Comparison of ENCODE assay signal across 8 cellular contexts in the genomic region with DNA sequence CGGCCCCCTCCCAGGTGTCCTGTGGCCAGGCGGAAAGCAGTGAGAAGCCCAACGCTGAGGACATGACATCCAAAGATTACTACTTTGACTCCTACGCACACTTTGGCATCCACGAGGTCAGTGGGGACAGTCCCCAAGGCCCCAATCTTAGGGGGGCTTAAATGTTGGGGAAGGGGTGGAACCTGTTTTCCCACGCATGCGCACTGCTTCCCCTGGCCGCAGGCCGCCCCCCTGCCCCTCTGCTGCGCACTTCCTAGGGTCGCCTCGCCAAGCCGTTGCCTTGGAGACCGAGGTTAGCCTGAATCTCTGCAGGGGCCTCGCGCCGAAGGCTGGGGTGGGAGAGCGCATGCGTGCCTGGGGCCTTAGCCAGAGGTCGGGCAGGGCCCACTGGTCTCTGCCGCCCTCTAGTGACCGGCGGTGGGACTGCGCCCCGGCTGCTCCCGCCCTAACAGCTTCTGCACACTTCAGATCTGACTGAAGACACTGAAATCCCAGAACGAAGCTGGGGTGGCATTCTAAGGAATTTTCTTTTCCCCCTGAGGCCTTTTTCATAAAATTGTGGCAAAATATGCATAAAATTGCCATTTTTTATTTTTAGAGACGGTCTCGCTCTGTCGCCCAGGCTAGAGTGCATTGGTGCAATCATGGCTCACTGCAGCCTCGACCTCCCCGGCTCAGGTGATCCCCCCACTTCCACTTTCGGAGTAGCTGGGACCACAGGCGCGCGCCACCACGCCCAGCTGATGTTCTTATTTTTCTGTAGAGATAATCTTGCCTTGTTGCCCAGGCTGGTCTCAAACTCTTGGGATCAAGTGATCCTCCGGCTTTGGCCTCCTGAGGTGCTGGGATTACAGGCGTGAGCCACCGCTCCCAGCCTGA. TPM values are rescaled to one million over a fixed set of nuclear protein-coding genes. Genes with fewer than 3 reads are reported as not detected.
DNase-seq lines count a peak whose midpoint lies in the region; ATAC-seq lines count a peak whose summit lies in the region.

No MANE protein-coding gene starts in this region.

- H3K36me3 Mint-ChIP-seq in activated T-helper 1 cell treated with anti-CD3 and anti-CD28 coated beads, Interleukin-12 subunit alpha, Interleukin-12 subunit beta, Interleukin-2, Interleukin-4 antibody, amounts not matched to agents 30 ng/mL and 10 ng/mL and 1 ng/mL, durations not matched to agents 14 hours and 24 hours and 36 hours (ENCODE audit: low read depth) = peaks cover 34% of the 10 kb centered on the region
- peaks cover 4% of the 10 kb centered on the region for H3K36me3 Mint-ChIP-seq in natural killer cell treated with Interleukin-12 subunit alpha and Interleukin-12 subunit beta and Interleukin-15 and Interleukin-18, amount 100 ng/mL, for 72 hours
- peaks cover 37 to 47% of the 10 kb centered on the region in 2 donors for H3K36me3 Mint-ChIP-seq in stimulated activated naive B cell treated with anti-CD40 and anti-IgM and Interleukin-4, amounts not matched to agents 10 μg/mL and 1 μg/mL and 100 μg/mL, for 72 hours

- peak overlapping the region; percentile 63 for H3K4me3 Mint-ChIP-seq in activated T-helper 1 cell treated with anti-CD3 and anti-CD28 coated beads, Interleukin-12 subunit alpha, Interleukin-12 subunit beta, Interleukin-2, Interleukin-4 antibody, amounts not matched to agents 30 ng/mL and 10 ng/mL and 1 ng/mL, durations not matched to agents 14 hours and 24 hours and 36 hours
- peak overlapping the region; percentile 36 for H3K4me3 Mint-ChIP-seq in natural killer cell treated with Interleukin-12 subunit alpha and Interleukin-12 subunit beta and Interleukin-15 and Interleukin-18, amount 100 ng/mL, for 72 hours
- H3K4me3 Mint-ChIP-seq in stimulated activated naive B cell treated with anti-CD40 and anti-IgM and Interleukin-4, amounts not matched to agents 10 μg/mL and 1 μg/mL and 100 μg/mL, for 72 hours = peak overlapping the region; percentile 87 to 90

- H3K27ac ChIP-seq in KOPT-K1 (ENCODE audit: low read depth, low read length, poor library complexity, severe bottlenecking) = peak overlapping the region; percentile 13

- no peaks in the 10 kb centered on the region for H3K9me3 ChIP-seq in KOPT-K1 (ENCODE audit: insufficient read depth, low read length, poor library complexity, severe bottlenecking)

- intact Hi-C loops in activated T-helper 1 cell treated with anti-CD3 and anti-CD28 coated beads, Interleukin-12 subunit alpha, Interleukin-12 subunit beta, Interleukin-2, Interleukin-4 antibody, amounts not matched to agents 30 ng/mL and 10 ng/mL and 1 ng/mL, durations not matched to agents 14 hours and 24 hours and 36 hours (cut with micrococcal nuclease) = no loop called here

- DNase-seq in DMS 273 treated with DMSO at 0.1 percent for 48 hours (lab: John Stamatoyannopoulos, UW) (peak; percentile 65), fibroblast of gingiva (ENCODE audit: low read depth) (peak; percentile 74)
- DNase-seq in activated T-helper 1 cell treated with anti-CD3 and anti-CD28 coated beads, Interleukin-12 subunit alpha, Interleukin-12 subunit beta, Interleukin-2, Interleukin-4 antibody, amounts not matched to agents 30 ng/mL and 10 ng/mL and 1 ng/mL, durations not matched to agents 14 hours and 24 hours and 36 hours (ENCODE audit: low spot score) = peak; percentile 87
- DNase-seq in natural killer cell treated with Interleukin-12 subunit alpha and Interleukin-12 subunit beta and Interleukin-15 and Interleukin-18, amount 100 ng/mL, for 72 hours (ENCODE audit: low spot score) = peak; percentile 92
- peak; percentile 87 for DNase-seq in stimulated activated naive B cell treated with anti-CD40 and anti-IgM and Interleukin-4, amounts not matched to agents 10 μg/mL and 1 μg/mL and 100 μg/mL, for 72 hours

- peaks cover 32% of the 10 kb centered on the region for H3K4me1 Mint-ChIP-seq in activated T-helper 1 cell treated with anti-CD3 and anti-CD28 coated beads, Interleukin-12 subunit alpha, Interleukin-12 subunit beta, Interleukin-2, Interleukin-4 antibody, amounts not matched to agents 30 ng/mL and 10 ng/mL and 1 ng/mL, durations not matched to agents 14 hours and 24 hours and 36 hours (ENCODE audit: low read depth)
- H3K4me1 Mint-ChIP-seq in natural killer cell treated with Interleukin-12 subunit alpha and Interleukin-12 subunit beta and Interleukin-15 and Interleukin-18, amount 100 ng/mL, for 72 hours (ENCODE audit: low read depth in 2 of 2) = peaks cover 30 to 47% of the 10 kb centered on the region in 2 donors
- H3K4me1 Mint-ChIP-seq in stimulated activated naive B cell treated with anti-CD40 and anti-IgM and Interleukin-4, amounts not matched to agents 10 μg/mL and 1 μg/mL and 100 μg/mL, for 72 hours = peaks cover 33 to 59% of the 10 kb centered on the region in 2 donors

- peaks cover 59% of the 10 kb centered on the region for H3K36me3 ChIP-seq in KOPT-K1 (ENCODE audit: insufficient read depth, low read length)

- H3K9me3 Mint-ChIP-seq in activated T-helper 1 cell treated with anti-CD3 and anti-CD28 coated beads, Interleukin-12 subunit alpha, Interleukin-12 subunit beta, Interleukin-2, Interleukin-4 antibody, amounts not matched to agents 30 ng/mL and 10 ng/mL and 1 ng/mL, durations not matched to agents 14 hours and 24 hours and 36 hours = no peaks in the 10 kb centered on the region
- no peaks in the 10 kb centered on the region for H3K9me3 Mint-ChIP-seq in natural killer cell treated with Interleukin-12 subunit alpha and Interleukin-12 subunit beta and Interleukin-15 and Interleukin-18, amount 100 ng/mL, for 72 hours
- H3K9me3 Mint-ChIP-seq in stimulated activated naive B cell treated with anti-CD40 and anti-IgM and Interleukin-4, amounts not matched to agents 10 μg/mL and 1 μg/mL and 100 μg/mL, for 72 hours = no peaks in the 10 kb centered on the region

- no peak overlapping the region for H3K27ac Mint-ChIP-seq in activated T-helper 1 cell treated with anti-CD3 and anti-CD28 coated beads, Interleukin-12 subunit alpha, Interleukin-12 subunit beta, Interleukin-2, Interleukin-4 antibody, amounts not matched to agents 30 ng/mL and 10 ng/mL and 1 ng/mL, durations not matched to agents 14 hours and 24 hours and 36 hours
- H3K27ac Mint-ChIP-seq in natural killer cell treated with Interleukin-12 subunit alpha and Interleukin-12 subunit beta and Interleukin-15 and Interleukin-18, amount 100 ng/mL, for 72 hours = no peak overlapping the region
- H3K27ac Mint-ChIP-seq in stimulated activated naive B cell treated with anti-CD40 and anti-IgM and Interleukin-4, amounts not matched to agents 10 μg/mL and 1 μg/mL and 100 μg/mL, for 72 hours = peak overlapping the region; percentile 69

- ATAC-seq in natural killer cell treated with Interleukin-12 subunit alpha and Interleukin-12 subunit beta and Interleukin-15 and Interleukin-18, amount 100 ng/mL, for 72 hours = peak in 1 of 2 donors; percentile 23
- peak; percentile 8 for ATAC-seq in stimulated activated naive B cell treated with anti-CD40 and anti-IgM and Interleukin-4, amounts not matched to agents 10 μg/mL and 1 μg/mL and 100 μg/mL, for 72 hours (replicated peaks)
- ATAC-seq in HG03280 (IDR thresholded peaks at IDR 0.05; ENCODE audit: unreplicated experiment) = no peak

- H3K27me3 Mint-ChIP-seq in activated T-helper 1 cell treated with anti-CD3 and anti-CD28 coated beads, Interleukin-12 subunit alpha, Interleukin-12 subunit beta, Interleukin-2, Interleukin-4 antibody, amounts not matched to agents 30 ng/mL and 10 ng/mL and 1 ng/mL, durations not matched to agents 14 hours and 24 hours and 36 hours (ENCODE audit: insufficient read depth) = no peaks in the 10 kb centered on the region
- H3K27me3 Mint-ChIP-seq in natural killer cell treated with Interleukin-12 subunit alpha and Interleukin-12 subunit beta and Interleukin-15 and Interleukin-18, amount 100 ng/mL, for 72 hours = no peaks in the 10 kb centered on the region
- H3K27me3 Mint-ChIP-seq in stimulated activated naive B cell treated with anti-CD40 and anti-IgM and Interleukin-4, amounts not matched to agents 10 μg/mL and 1 μg/mL and 100 μg/mL, for 72 hours = no peaks in the 10 kb centered on the region

RNA-seq across cellular contexts. Expression of gene PRMT1, which starts 3.6 kb away (rescaled TPM):
- polyA plus RNA-seq in PFSK-1 (2012; ENCODE audit: insufficient read length, low read depth) = 393 TPM
- 450 and 462 TPM in 2 replicates for total RNA-seq in activated T-helper 1 cell treated with anti-CD3 and anti-CD28 coated beads, Interleukin-12 subunit alpha, Interleukin-12 subunit beta, Interleukin-2, Interleukin-4 antibody, amounts not matched to agents 30 ng/mL and 10 ng/mL and 1 ng/mL, durations not matched to agents 14 hours and 24 hours and 36 hours
- 100 to 1,000 TPM; 268 to 457 TPM for total RNA-seq in natural killer cell treated with Interleukin-12 subunit alpha and Interleukin-12 subunit beta and Interleukin-15 and Interleukin-18, amount 100 ng/mL, for 72 hours

RNA-seq across cellular contexts. Expression of gene ADM5, which starts 8.7 kb away (rescaled TPM):
- 4.6 TPM for polyA plus RNA-seq in PFSK-1 (2012; ENCODE audit: insufficient read length, low read depth)
- total RNA-seq in activated T-helper 1 cell treated with anti-CD3 and anti-CD28 coated beads, Interleukin-12 subunit alpha, Interleukin-12 subunit beta, Interleukin-2, Interleukin-4 antibody, amounts not matched to agents 30 ng/mL and 10 ng/mL and 1 ng/mL, durations not matched to agents 14 hours and 24 hours and 36 hours = 6.0 and 6.9 TPM in 2 replicates
- total RNA-seq in natural killer cell treated with Interleukin-12 subunit alpha and Interleukin-12 subunit beta and Interleukin-15 and Interleukin-18, amount 100 ng/mL, for 72 hours = 10 to 100 TPM in 1 of 2 donors, 1 to 10 TPM in 1; 5.7 to 18.5 TPM

RNA-seq across cellular contexts. Expression of gene CPT1C, which starts 10.2 kb away (rescaled TPM):
- 12.7 TPM for polyA plus RNA-seq in PFSK-1 (2012; ENCODE audit: insufficient read length, low read depth)
- 3.1 and 3.9 TPM in 2 replicates for total RNA-seq in activated T-helper 1 cell treated with anti-CD3 and anti-CD28 coated beads, Interleukin-12 subunit alpha, Interleukin-12 subunit beta, Interleukin-2, Interleukin-4 antibody, amounts not matched to agents 30 ng/mL and 10 ng/mL and 1 ng/mL, durations not matched to agents 14 hours and 24 hours and 36 hours
- total RNA-seq in natural killer cell treated with Interleukin-12 subunit alpha and Interleukin-12 subunit beta and Interleukin-15 and Interleukin-18, amount 100 ng/mL, for 72 hours = 1 to 10 TPM in 1 of 2 donors, under 1 TPM in 1; 0.52 to 2.7 TPM

RNA-seq across cellular contexts. Expression of gene BCL2L12, which starts 15.0 kb away (rescaled TPM):
- 68.9 TPM for polyA plus RNA-seq in PFSK-1 (2012; ENCODE audit: insufficient read length, low read depth)
- 72.2 and 73.7 TPM in 2 replicates for total RNA-seq in activated T-helper 1 cell treated with anti-CD3 and anti-CD28 coated beads, Interleukin-12 subunit alpha, Interleukin-12 subunit beta, Interleukin-2, Interleukin-4 antibody, amounts not matched to agents 30 ng/mL and 10 ng/mL and 1 ng/mL, durations not matched to agents 14 hours and 24 hours and 36 hours
- 10 to 100 TPM; 45.9 to 98.0 TPM for total RNA-seq in natural killer cell treated with Interleukin-12 subunit alpha and Interleukin-12 subunit beta and Interleukin-15 and Interleukin-18, amount 100 ng/mL, for 72 hours

RNA-seq across cellular contexts. Expression of gene IRF3, which starts 15.1 kb away (rescaled TPM):
- polyA plus RNA-seq in PFSK-1 (2012; ENCODE audit: insufficient read length, low read depth) = 97.1 TPM
- 149 and 156 TPM in 2 replicates for total RNA-seq in activated T-helper 1 cell treated with anti-CD3 and anti-CD28 coated beads, Interleukin-12 subunit alpha, Interleukin-12 subunit beta, Interleukin-2, Interleukin-4 antibody, amounts not matched to agents 30 ng/mL and 10 ng/mL and 1 ng/mL, durations not matched to agents 14 hours and 24 hours and 36 hours
- total RNA-seq in natural killer cell treated with Interleukin-12 subunit alpha and Interleukin-12 subunit beta and Interleukin-15 and Interleukin-18, amount 100 ng/mL, for 72 hours = 100 to 1,000 TPM; 167 to 185 TPM

Comparison
In these comparisons a context has a peak if more than half of its experiments do, and no peak if none do; other contexts are left out.
1. H3K4me3 Mint-ChIP-seq: peak in every context shown above with its lines; median percentile 88 in stimulated activated naive B cell treated with anti-CD40 and anti-IgM and Interleukin-4, amounts not matched to agents 10 μg/mL and 1 μg/mL and 100 μg/mL, for 72 hours; 63 in activated T-helper 1 cell treated with anti-CD3 and anti-CD28 coated beads, Interleukin-12 subunit alpha, Interleukin-12 subunit beta, Interleukin-2, Interleukin-4 antibody, amounts not matched to agents 30 ng/mL and 10 ng/mL and 1 ng/mL, durations not matched to agents 14 hours and 24 hours and 36 hours; 36 in natural killer cell treated with Interleukin-12 subunit alpha and Interleukin-12 subunit beta and Interleukin-15 and Interleukin-18, amount 100 ng/mL, for 72 hours.